ENCODE assay signal across 10 cellular contexts in genomic region chr13:40993987-40994386, GRCh38. TPM values are rescaled to one million over a fixed set of nuclear protein-coding genes. Genes with fewer than 3 reads are reported as not detected.
DNase-seq lines count a peak whose midpoint lies in the region; ATAC-seq and TF ChIP-seq lines count a peak whose summit lies in the region.
"Had no signal": no experiment of that assay in that cellular context is flagged by ENCODE, and none has a peak within 500 bp of the region (broad histone marks: within the 10 kb centered on the region; RNA-seq: fewer than 3 reads in every experiment).

No MANE protein-coding gene starts in this region.

- H3K27me3 ChIP-seq in right cardiac atrium (ENCODE audit: control insufficient read depth, insufficient read depth): no peaks in the 10 kb centered on the region

- DNase-seq in right cardiac atrium: no peak
- no peak for DNase-seq in cardiac septum (ENCODE audit: low spot score)
- DNase-seq in WTC11 (ENCODE audit: low spot score): no peak
- no peak for DNase-seq in left lobe of liver (ENCODE audit: low spot score)
- no peak for DNase-seq in cortex of kidney (lab: John Stamatoyannopoulos, UW)
- DNase-seq in SKM-1 treated with dmso at 0.1 percent for 144 hours (lab: John Stamatoyannopoulos, UW; ENCODE audit: unreplicated experiment): no peak
- DNase-seq in stimulated activated CD4-positive, alpha-beta T cell treated with anti-CD3 and anti-CD28 coated beads, Interleukin-1b, Interleukin-23, amount 100 ng/mL, for 48 hours: no peak
- DNase-seq in substantia nigra (lab: John Stamatoyannopoulos, UW): no peak
- DNase-seq: EL had no signal

- peaks cover 4% of the 10 kb centered on the region; the same call in 1 of the 2 replicates for H3K36me3 Mint-ChIP-seq in WTC11

- H3K27ac ChIP-seq in right cardiac atrium (ENCODE audit: low read length): no peak overlapping the region
- H3K27ac ChIP-seq in substantia nigra (ENCODE audit: low read depth, low read length, poor library complexity, severe bottlenecking): no peak overlapping the region

- H3K27me3 Mint-ChIP-seq in WTC11 (ENCODE audit: low read depth): no peaks in the 10 kb centered on the region

- H3K9me3 Mint-ChIP-seq in WTC11: peaks cover 4% of the 10 kb centered on the region; the same call in 1 of the 2 replicates

- no peak overlapping the region for H3K4me3 Mint-ChIP-seq in WTC11

- CTCF ChIA-PET in WTC11 (lab: Charles Lee): interaction anchor here (1.5 kb wide), 1 partner anchor 61 kb away, joined by 4 read pairs; no protein-coding TSS in a partner anchor

- TF ChIP-seq CTCF in WTC11 (IDR thresholded peaks at IDR 0.05): no peak

- H3K4me1 Mint-ChIP-seq in WTC11: peaks cover 35% of the 10 kb centered on the region

- H3K4me3 ChIP-seq in right cardiac atrium (ENCODE audit: low read length): no peak overlapping the region
- H3K4me3 ChIP-seq: HAP-1 had no signal

- intact Hi-C loops in right cardiac atrium (cut with DNase I): no loop called here
- intact Hi-C loops in cardiac septum (cut with DNase I): no loop called here

- H3K27ac Mint-ChIP-seq in WTC11: peak overlapping the region; percentile 88

- H3K4me1 ChIP-seq in right cardiac atrium (ENCODE audit: control insufficient read depth, insufficient read depth, low read length): no peaks in the 10 kb centered on the region
- H3K4me1 ChIP-seq: HAP-1 had no signal

- peak; percentile 31 to 32 for ATAC-seq in right cardiac atrium
- ATAC-seq in WTC11: peak; percentile 90
- peak; percentile 75 for ATAC-seq in left lobe of liver

- POLR2A ChIA-PET in WTC11 (lab: Charles Lee): no interaction called here

- H3K9me3 ChIP-seq in right cardiac atrium (ENCODE audit: control insufficient read depth, low read length): no peaks in the 10 kb centered on the region
- H3K9me3 ChIP-seq: HAP-1 had no signal

TF ChIP-seq in WTC11, 78 proteins besides CTCF, POLR2A, EP300 and RAD21:
- no peak for TF ChIP-seq ATF1 (CRISPR knock-in tag; IDR thresholded peaks at IDR 0.05)
- no peak for TF ChIP-seq ZNF512 (CRISPR knock-in tag; IDR thresholded peaks at IDR 0.05; ENCODE audit: borderline replicate concordance)
- TF ChIP-seq ZNF219 (CRISPR knock-in tag; IDR thresholded peaks at IDR 0.05; ENCODE audit: borderline replicate concordance): no peak
- no peak for TF ChIP-seq CREB1 (CRISPR knock-in tag; IDR thresholded peaks at IDR 0.05)
- TF ChIP-seq FOXJ3 (CRISPR knock-in tag; IDR thresholded peaks at IDR 0.05; ENCODE audit: borderline replicate concordance): no peak
- no peak for TF ChIP-seq USF2 (CRISPR knock-in tag; IDR thresholded peaks at IDR 0.05)
- no peak for TF ChIP-seq OVOL2 (CRISPR knock-in tag; IDR thresholded peaks at IDR 0.05; ENCODE audit: borderline replicate concordance)
- no peak for TF ChIP-seq FOXP4 (CRISPR knock-in tag; IDR thresholded peaks at IDR 0.05)
- no peak for TF ChIP-seq ATF6 (CRISPR knock-in tag; IDR thresholded peaks at IDR 0.05)
- no peak for TF ChIP-seq EMX1 (CRISPR knock-in tag; IDR thresholded peaks at IDR 0.05)
- TF ChIP-seq ARID4B (CRISPR knock-in tag; IDR thresholded peaks at IDR 0.05; ENCODE audit: borderline replicate concordance): no peak
- no peak for TF ChIP-seq MYBL2 (CRISPR knock-in tag; IDR thresholded peaks at IDR 0.05)
- no peak for TF ChIP-seq ZNF317 (CRISPR knock-in tag; IDR thresholded peaks at IDR 0.05; ENCODE audit: borderline replicate concordance, low read depth)
- TF ChIP-seq SP1 (CRISPR knock-in tag; conservative IDR thresholded peaks at IDR 0.05): no peak
- no peak for TF ChIP-seq ZNF121 (CRISPR knock-in tag; IDR thresholded peaks at IDR 0.05)
- no peak for TF ChIP-seq MAX (CRISPR knock-in tag; IDR thresholded peaks at IDR 0.05)
- no peak for TF ChIP-seq NFATC4 (CRISPR knock-in tag; IDR thresholded peaks at IDR 0.05)

RNA-seq across cellular contexts. Expression of gene ELF1, which starts 25.1 kb away (rescaled TPM):
- total RNA-seq in right cardiac atrium (10 to 100 TPM; 41.3 to 57.1 (median 45.6) TPM), cardiac septum (36.6 TPM), WTC11 (2021) (17.4 to 19.3 TPM (median 18.7 TPM) in 3 replicates), left lobe of liver (22.2 TPM)
- 16.6 TPM for polyA plus RNA-seq in right cardiac atrium

Comparison
In these comparisons a context has a peak if more than half of its experiments do, and no peak if none do; other contexts are left out.
1. ATAC-seq: peak in every context shown above with its lines; median percentile 90 in WTC11; 75 in left lobe of liver; 32 in right cardiac atrium.